ENCODE assay signal across 18 cellular contexts in the genomic region with DNA sequence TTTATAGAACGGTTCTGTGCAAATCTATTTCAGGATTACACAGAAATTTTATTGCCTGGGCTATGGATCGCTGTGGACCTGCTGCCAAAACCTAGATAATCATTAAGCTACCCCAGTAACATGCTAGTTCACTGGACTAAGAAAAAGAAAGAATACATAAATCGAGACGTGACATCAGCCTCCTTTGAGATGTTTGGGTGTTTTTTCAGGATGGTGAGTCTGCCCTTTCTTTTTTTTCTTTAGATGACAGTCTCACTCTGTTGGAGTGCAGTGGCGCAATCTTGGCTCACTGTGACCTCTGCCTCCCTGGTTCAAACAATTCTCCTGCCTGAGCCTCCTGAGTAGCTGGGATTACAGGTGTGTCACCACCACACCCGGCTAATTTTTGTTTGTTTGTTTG. TPM values are rescaled to one million over a fixed set of nuclear protein-coding genes. Genes with fewer than 3 reads are reported as not detected.
A peak's percentile ranks its signal among the peaks of the same experiment; 100 is the strongest.
DNase-seq lines count a peak whose midpoint lies in the region; ATAC-seq, FAIRE-seq and TF ChIP-seq lines count a peak whose summit lies in the region.
"Had no signal": no experiment of that assay in that cellular context is flagged by ENCODE, and none has a peak within 500 bp of the region (broad histone marks: within the 10 kb centered on the region; RNA-seq: fewer than 3 reads in every experiment).

No MANE protein-coding gene starts in this region.

- FAIRE-seq in D721Med (lab: Jason Lieb, UNC) = no peak
- FAIRE-seq: HTR-8/SVneo had no signal

- ATAC-seq in GM19463 (IDR thresholded peaks at IDR 0.05; ENCODE audit: unreplicated experiment) (peak; percentile 48), gastrocnemius medialis (peak; percentile 31 to 44), GM18868 (IDR thresholded peaks at IDR 0.05; ENCODE audit: unreplicated experiment) (no peak), gastroesophageal sphincter (no peak)
- ATAC-seq: stimulated activated naive CD8-positive, alpha-beta T cell treated with anti-CD3 and anti-CD28 coated beads, Interleukin-15, Interleukin-2, amounts not matched to agents 100 U/mL and 50 U/mL, for 24 hours had no signal

- TF ChIP-seq POLR2A in gastrocnemius medialis (IDR thresholded peaks at IDR 0.05) (no peak), gastroesophageal sphincter (IDR thresholded peaks at IDR 0.05) (no peak)

- H3K4me3 ChIP-seq in ascending aorta = no peak overlapping the region
- no peak overlapping the region for H3K4me3 ChIP-seq in kidney epithelial cell (ENCODE audit: low read depth, low read length)
- no peak overlapping the region for H3K4me3 ChIP-seq in gastrocnemius medialis
- no peak overlapping the region for H3K4me3 ChIP-seq in gastroesophageal sphincter
- H3K4me3 ChIP-seq: MG63, spleen had no signal

- H3K36me3 ChIP-seq in ascending aorta (no peaks in the 10 kb centered on the region), kidney epithelial cell (ENCODE audit: control insufficient read depth, insufficient read depth, low read length) (peaks cover 3% of the 10 kb centered on the region), gastrocnemius medialis (no peaks in the 10 kb centered on the region), gastroesophageal sphincter (no peaks in the 10 kb centered on the region)
- H3K36me3 ChIP-seq: MG63, spleen had no signal

- DNase-seq in ascending aorta (ENCODE audit: low spot score in 2 of 2) (peak in 1 of 2 donors; percentile 58), kidney epithelial cell (ENCODE audit: low read depth) (peak; percentile 87), gastrocnemius medialis (peak in 1 of 2 donors; percentile 55), D721Med (ENCODE audit: insufficient read length, low spot score) (no peak), NOMO-1 treated with DMSO at 0.1 percent for 48 hours (lab: John Stamatoyannopoulos, UW; ENCODE audit: unreplicated experiment) (no peak)
- DNase-seq: activated naive CD8-positive, alpha-beta T cell treated with anti-CD3 and anti-CD28 coated beads, Interleukin-2, amount 10 ng/mL, durations not matched to agents 7 days and 5 days; activated T-cell treated with anti-CD3 and anti-CD28 coated beads, Interleukin-2, amount 50 U/mL, for 24 hours; immature natural killer cell; MG63; NCI-H1694 treated with DMSO at 0.1 percent for 48 hours; NCI-H446 treated with DMSO at 0.1 percent for 48 hours; spleen; stimulated activated naive CD8-positive, alpha-beta T cell treated with anti-CD3 and anti-CD28 coated beads, Interleukin-15, Interleukin-2, amounts not matched to agents 100 U/mL and 50 U/mL, for 24 hours had no signal

- intact Hi-C loops in ascending aorta (cut with DNase I) (loop anchor here (5.0 kb wide), 1 partner anchor 52 kb away; the partner anchor contains the start of gene FHOD3), gastrocnemius medialis (cut with DNase I; ENCODE audit: low total_unique reads) (loop anchor here (5.0 kb wide), 1 partner anchor 37 kb away; no protein-coding TSS in a partner anchor)

- TF ChIP-seq EP300 in gastroesophageal sphincter (IDR thresholded peaks at IDR 0.05) = no peak

- in situ Hi-C loops in gastrocnemius medialis (cut with MboI; ENCODE audit: low sequenced_read_pairs in 4 of 4) = no loop called here

- 81 to 85% methylated on average over 4 to 5 of the region's 6 CpGs for WGBS in gastroesophageal sphincter (ENCODE audit: low coverage in 1 of 2), 2 donors

- peaks cover 0 to 15% of the 10 kb centered on the region in 2 donors for H3K4me1 ChIP-seq in ascending aorta
- H3K4me1 ChIP-seq in gastrocnemius medialis = peaks cover 25 to 28% of the 10 kb centered on the region in 2 donors
- peaks cover 0 to 12% (median 6%) of the 10 kb centered on the region in 3 donors for H3K4me1 ChIP-seq in gastroesophageal sphincter
- H3K4me1 ChIP-seq: spleen had no signal

- H3K27me3 ChIP-seq in ascending aorta (no peaks in the 10 kb centered on the region), kidney epithelial cell (ENCODE audit: control insufficient read depth, insufficient read depth, low read length) (no peaks in the 10 kb centered on the region), gastrocnemius medialis (no peaks in the 10 kb centered on the region), gastroesophageal sphincter (no peaks in the 10 kb centered on the region)
- H3K27me3 ChIP-seq: MG63 had no signal

- peak overlapping the region; percentile 44 for H3K27ac ChIP-seq in ascending aorta
- peak overlapping the region; percentile 56 to 79 (median 75) for H3K27ac ChIP-seq in gastrocnemius medialis
- H3K27ac ChIP-seq in gastroesophageal sphincter = no peak overlapping the region
- H3K27ac ChIP-seq: spleen had no signal

- H3K9me3 ChIP-seq in ascending aorta (no peaks in the 10 kb centered on the region), gastrocnemius medialis (no peaks in the 10 kb centered on the region), gastroesophageal sphincter (no peaks in the 10 kb centered on the region)
- H3K9me3 ChIP-seq: MG63 had no signal

- TF ChIP-seq CTCF in ascending aorta (IDR thresholded peaks at IDR 0.05) (no peak), kidney epithelial cell (IDR thresholded peaks at IDR 0.05; ENCODE audit: insufficient read depth, low read length, poor library complexity, severe bottlenecking) (no peak), gastrocnemius medialis (IDR thresholded peaks at IDR 0.05 in 4 of 5, conservative IDR thresholded peaks at IDR 0.05 in 1 of 5) (no peak), D721Med (IDR thresholded peaks at IDR 0.05; ENCODE audit: insufficient read depth, missing control alignments) (no peak), gastroesophageal sphincter (IDR thresholded peaks at IDR 0.05) (no peak)

RNA-seq across cellular contexts. Expression of gene FHOD3, which starts 52.0 kb away (rescaled TPM):
- total RNA-seq in ascending aorta (12.7 TPM), kidney epithelial cell (47.2 and 57.3 TPM in 2 replicates), gastrocnemius medialis (10 to 100 TPM; 10.0 to 32.5 (median 17.0) TPM), gastroesophageal sphincter (10 to 100 TPM; 18.4 to 36.7 (median 30.4) TPM)
- total RNA-seq: activated naive CD8-positive, alpha-beta T cell treated with anti-CD3 and anti-CD28 coated beads, Interleukin-2, amount 10 ng/mL, durations not matched to agents 7 days and 5 days; mononuclear cell had no signal

Comparison
In these comparisons a context has a peak if more than half of its experiments do, and no peak if none do; other contexts are left out.
1. ATAC-seq: peak in GM19463 (single experiment) and gastrocnemius medialis (2 of 2); none in GM18868 (single experiment) and gastroesophageal sphincter (single experiment).
2. H3K27ac ChIP-seq: peak in ascending aorta (2 of 2) and gastrocnemius medialis (4 of 4); none in gastroesophageal sphincter (0 of 4).